In the genomic region with DNA sequence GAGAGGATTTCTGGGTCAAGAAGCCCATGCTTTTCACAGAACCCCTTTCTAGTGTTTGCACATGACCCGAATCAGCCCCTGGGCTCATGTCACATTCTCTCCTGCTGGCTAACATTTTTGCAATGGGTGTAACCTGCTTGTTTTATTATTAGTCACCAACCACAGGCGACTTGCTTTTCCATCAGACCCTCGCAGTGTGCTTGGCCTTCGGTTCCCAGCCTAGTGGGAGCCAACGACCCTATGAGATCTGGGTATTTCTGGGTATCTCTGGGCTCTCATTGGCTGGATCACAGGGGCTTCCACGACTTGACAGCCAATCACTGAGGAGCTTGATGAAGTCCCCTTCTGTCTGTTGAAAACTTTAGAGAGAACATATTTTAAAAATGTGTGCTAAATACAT, we compare ENCODE assay signal across 12 cellular contexts. TPM values are rescaled to one million over a fixed set of nuclear protein-coding genes. Genes with fewer than 3 reads are reported as not detected.
A peak's percentile ranks its signal among the peaks of the same experiment; 100 is the strongest.
DNase-seq lines count a peak whose midpoint lies in the region; TF ChIP-seq lines count a peak whose summit lies in the region.
"Had no signal": no experiment of that assay in that cellular context is flagged by ENCODE, and none has a peak within 500 bp of the region (broad histone marks: within the 10 kb centered on the region; RNA-seq: fewer than 3 reads in every experiment).

No MANE protein-coding gene starts in this region.

- H3K4me1 ChIP-seq in fibroblast of lung (ENCODE audit: control insufficient read depth, extremely low read depth, insufficient read depth, low read length) (peaks cover 13% of the 10 kb centered on the region), BE2C (no peaks in the 10 kb centered on the region)
- H3K4me1 ChIP-seq: SJCRH30 had no signal

- no peaks in the 10 kb centered on the region for H3K79me2 ChIP-seq in fibroblast of lung (ENCODE audit: control insufficient read depth, insufficient read depth, low read length)

- peak overlapping the region; percentile 27 for H3K4me2 ChIP-seq in fibroblast of lung (ENCODE audit: extremely low read depth, insufficient read depth, low read length)

- H4K20me1 ChIP-seq in fibroblast of lung (ENCODE audit: control insufficient read depth, extremely low read depth, insufficient read depth, low read length) = no peaks in the 10 kb centered on the region

- H3K4me3 ChIP-seq in fibroblast of lung (replicated peaks in 1 of 4; ENCODE audit: control extremely low read depth in 1 of 4, insufficient read depth in 1 of 4, low read depth in 3 of 4, low read length in 4 of 4) (no peak overlapping the region), skeletal muscle cell (ENCODE audit: low read depth, low read length) (no peak overlapping the region), BE2C (ENCODE audit: low read depth, low read length) (no peak overlapping the region)
- H3K4me3 ChIP-seq: SJCRH30 had no signal

- no peak overlapping the region for H3K9ac ChIP-seq in fibroblast of lung (ENCODE audit: insufficient read depth, low read length)

- no peaks in the 10 kb centered on the region for H3K27me3 ChIP-seq in fibroblast of lung (ENCODE audit: control insufficient read depth, insufficient read depth, low read length)
- no peaks in the 10 kb centered on the region for H3K27me3 ChIP-seq in BE2C
- H3K27me3 ChIP-seq: SJCRH30 had no signal

- no peaks in the 10 kb centered on the region for H3K36me3 ChIP-seq in fibroblast of lung (ENCODE audit: control insufficient read depth, insufficient read depth, low read length)
- no peaks in the 10 kb centered on the region for H3K36me3 ChIP-seq in BE2C
- H3K36me3 ChIP-seq: SJCRH30 had no signal

- TF ChIP-seq CTCF in fibroblast of lung (conservative IDR thresholded peaks at IDR 0.05 in 1 of 2, IDR thresholded peaks at IDR 0.05 in 1 of 2; ENCODE audit: low read depth in 1 of 2, low read length in 2 of 2) (no peak), BE2C (IDR thresholded peaks at IDR 0.05; ENCODE audit: low read depth, low read length) (no peak)

- H3K27ac ChIP-seq in fibroblast of lung (ENCODE audit: insufficient read depth, low read length) = peak overlapping the region; percentile 95
- H3K27ac ChIP-seq: SJCRH30 had no signal

- no peaks in the 10 kb centered on the region for H3K9me3 ChIP-seq in fibroblast of lung (ENCODE audit: control insufficient read depth, insufficient read depth, low read depth, low read length)
- no peaks in the 10 kb centered on the region for H3K9me3 ChIP-seq in BE2C
- H3K9me3 ChIP-seq: SJCRH30 had no signal

- no peak overlapping the region for H2AFZ ChIP-seq in fibroblast of lung (ENCODE audit: low read length)

- DNase-seq in ELR (ENCODE audit: low read depth) (peak; percentile 99), RKO (ENCODE audit: low spot score) (peak; percentile 10), fibroblast of lung (ENCODE audit: low read depth in 2 of 2) (peak; percentile 94 to 98), skeletal muscle cell (ENCODE audit: low read depth) (peak; percentile 66), nucleus accumbens (lab: John Stamatoyannopoulos, UW) (no peak), BE2C (no peak)
- no peak for DNase-seq in effector CD8-positive, alpha-beta T cell (lab: John Stamatoyannopoulos, UW)
- DNase-seq in stimulated activated naive CD4-positive, alpha-beta T cell treated with Interleukin-2 at 50 U/mL for 16 hours (lab: John Stamatoyannopoulos, UW) = no peak
- DNase-seq: activated CD8-positive, alpha-beta T cell treated with anti-CD3 and anti-CD28 coated beads, Interleukin-2, amount 10 ng/mL, durations not matched to agents 7 days and 5 days; naive B cell; NCI-H2029; SJCRH30 had no signal

RNA-seq across cellular contexts. Expression of gene FBLN2, which starts 11.0 kb away (rescaled TPM):
- 138 and 184 TPM in 2 replicates for total RNA-seq in fibroblast of lung
- polyA plus RNA-seq in fibroblast of lung = 25.4 and 48.4 TPM in 2 replicates
- polyA plus RNA-seq in fibroblast of lung (2012) = 27.9 and 60.4 TPM in 2 replicates
- polyA minus RNA-seq in fibroblast of lung (ENCODE audit: low replicate concordance) = 15.4 and 57.6 TPM in 2 replicates
- polyA plus RNA-seq in BE2C (2012; ENCODE audit: insufficient read depth, insufficient read length, low read depth) = not detected
- total RNA-seq: SJCRH30 had no signal

RNA-seq across cellular contexts. Expression of gene HDAC11, which starts 57.8 kb away (rescaled TPM):
- 17.7 and 23.1 TPM in 2 replicates for total RNA-seq in fibroblast of lung
- polyA plus RNA-seq in fibroblast of lung = 4.9 and 5.2 TPM in 2 replicates
- polyA plus RNA-seq in fibroblast of lung (2012) = 9.0 and 11.5 TPM in 2 replicates
- polyA minus RNA-seq in fibroblast of lung (ENCODE audit: low replicate concordance) = 11.5 and 14.0 TPM in 2 replicates
- polyA plus RNA-seq in BE2C (2012; ENCODE audit: insufficient read depth, insufficient read length, low read depth) = 2.4 TPM

Comparison
In these comparisons a context has a peak if more than half of its experiments do, and no peak if none do; other contexts are left out.
1. DNase-seq: peak in ELR (single experiment), RKO (single experiment), fibroblast of lung (2 of 2) and skeletal muscle cell (single experiment); none in effector CD8-positive, alpha-beta T cell (single experiment), nucleus accumbens (0 of 56), BE2C (single experiment) and stimulated activated naive CD4-positive, alpha-beta T cell treated with Interleukin-2 at 50 U/mL for 16 hours (single experiment).